In the genomic region with DNA sequence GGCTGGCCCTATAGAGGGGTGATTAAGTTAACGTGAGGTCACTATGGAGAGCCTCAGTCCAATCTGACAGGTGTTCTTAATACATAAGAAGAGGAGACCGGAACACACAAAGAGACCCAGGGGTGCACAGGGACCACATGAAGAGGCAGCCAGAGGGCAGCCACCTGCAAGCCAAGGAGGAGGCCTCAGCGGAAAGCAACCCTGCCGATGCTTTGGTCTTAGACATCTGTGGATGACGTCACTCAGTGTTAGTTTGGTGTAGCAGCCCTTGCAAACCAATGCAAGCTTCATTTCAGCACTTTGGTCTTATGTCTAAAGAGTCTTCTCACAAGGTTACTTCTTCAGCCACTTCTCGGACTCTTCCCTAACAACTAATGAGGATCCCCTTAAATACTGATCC, we compare ENCODE assay signal across 1 cellular context.
TF ChIP-seq lines count a peak whose summit lies in the region.

No MANE protein-coding gene starts in this region.

TF ChIP-seq in HepG2, 621 proteins besides CTCF, POLR2A, EP300 and RAD21 (continued from another document):
- TF ChIP-seq, protein P1, sequence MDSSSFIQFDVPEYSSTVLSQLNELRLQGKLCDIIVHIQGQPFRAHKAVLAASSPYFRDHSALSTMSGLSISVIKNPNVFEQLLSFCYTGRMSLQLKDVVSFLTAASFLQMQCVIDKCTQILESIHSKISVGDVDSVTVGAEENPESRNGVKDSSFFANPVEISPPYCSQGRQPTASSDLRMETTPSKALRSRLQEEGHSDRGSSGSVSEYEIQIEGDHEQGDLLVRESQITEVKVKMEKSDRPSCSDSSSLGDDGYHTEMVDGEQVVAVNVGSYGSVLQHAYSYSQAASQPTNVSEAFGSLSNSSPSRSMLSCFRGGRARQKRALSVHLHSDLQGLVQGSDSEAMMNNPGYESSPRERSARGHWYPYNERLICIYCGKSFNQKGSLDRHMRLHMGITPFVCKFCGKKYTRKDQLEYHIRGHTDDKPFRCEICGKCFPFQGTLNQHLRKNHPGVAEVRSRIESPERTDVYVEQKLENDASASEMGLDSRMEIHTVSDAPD (CRISPR knock-in tag; IDR thresholded peaks at IDR 0.05) = no peak
- TF ChIP-seq ATF7 (IDR thresholded peaks at IDR 0.05) = peak; percentile 97
- TF ChIP-seq ATF7 (CRISPR knock-in tag; IDR thresholded peaks at IDR 0.05) = no peak
